ENCODE assay signal across 11 cellular contexts in genomic region chr11:14288189-14288935, GRCh38.
DNase-seq lines count a peak whose midpoint lies in the region; ATAC-seq, FAIRE-seq and TF ChIP-seq lines count a peak whose summit lies in the region.
"Had no signal": no experiment of that assay in that cellular context is flagged by ENCODE, and none has a peak within 500 bp of the region (broad histone marks: within the 10 kb centered on the region; RNA-seq: fewer than 3 reads in every experiment).

No MANE protein-coding gene starts in this region.

- no peak overlapping the region for H3K4me3 ChIP-seq in BE2C (ENCODE audit: low read depth, low read length)

- H3K27me3 Mint-ChIP-seq in activated T-cell treated with anti-CD3 and anti-CD28 coated beads, Interleukin-2, amount 50 U/mL, for 4 hours (ENCODE audit: low read depth): no peaks in the 10 kb centered on the region
- H3K27me3 Mint-ChIP-seq in stimulated activated naive B cell treated with anti-CD40 and anti-IgM and Interleukin-4, amounts not matched to agents 10 μg/mL and 1 μg/mL and 100 μg/mL, for 72 hours: no peaks in the 10 kb centered on the region
- H3K27me3 Mint-ChIP-seq: CD4-positive, alpha-beta T cell had no signal

- TF ChIP-seq CTCF in VCaP (conservative IDR thresholded peaks at IDR 0.05): no peak
- no peak for TF ChIP-seq CTCF in BE2C (IDR thresholded peaks at IDR 0.05; ENCODE audit: low read depth, low read length)

- H3K27me3 ChIP-seq in BE2C: no peaks in the 10 kb centered on the region

- peak overlapping the region; percentile 68 for H3K27ac Mint-ChIP-seq in stimulated activated naive B cell treated with anti-CD40 and anti-IgM and Interleukin-4, amounts not matched to agents 10 μg/mL and 1 μg/mL and 100 μg/mL, for 72 hours
- H3K27ac Mint-ChIP-seq: CD4-positive, alpha-beta T cell had no signal

- ATAC-seq in activated T-cell treated with anti-CD3 and anti-CD28 coated beads, Interleukin-2, amount 50 U/mL, for 4 hours: peak in 1 of 2 donors; percentile 25
- peak; percentile 48 to 72 for ATAC-seq in stimulated activated naive B cell treated with anti-CD40 and anti-IgM and Interleukin-4, amounts not matched to agents 10 μg/mL and 1 μg/mL and 100 μg/mL, for 72 hours (replicated peaks)

- peaks cover 13% of the 10 kb centered on the region for H3K4me1 Mint-ChIP-seq in activated T-cell treated with anti-CD3 and anti-CD28 coated beads, Interleukin-2, amount 50 U/mL, for 4 hours (ENCODE audit: low read depth)
- H3K4me1 Mint-ChIP-seq in stimulated activated naive B cell treated with anti-CD40 and anti-IgM and Interleukin-4, amounts not matched to agents 10 μg/mL and 1 μg/mL and 100 μg/mL, for 72 hours: peaks cover 19 to 30% of the 10 kb centered on the region in 2 donors

- peaks cover 37% of the 10 kb centered on the region for H3K36me3 Mint-ChIP-seq in activated T-cell treated with anti-CD3 and anti-CD28 coated beads, Interleukin-2, amount 50 U/mL, for 4 hours (ENCODE audit: insufficient read depth)
- peaks cover 28 to 47% of the 10 kb centered on the region in 2 donors for H3K36me3 Mint-ChIP-seq in stimulated activated naive B cell treated with anti-CD40 and anti-IgM and Interleukin-4, amounts not matched to agents 10 μg/mL and 1 μg/mL and 100 μg/mL, for 72 hours

- H3K27ac ChIP-seq in VCaP: peak overlapping the region; percentile 55

- no peaks in the 10 kb centered on the region for H3K4me1 ChIP-seq in BE2C

- H3K9me3 Mint-ChIP-seq in activated T-cell treated with anti-CD3 and anti-CD28 coated beads, Interleukin-2, amount 50 U/mL, for 4 hours: no peaks in the 10 kb centered on the region
- H3K9me3 Mint-ChIP-seq in stimulated activated naive B cell treated with anti-CD40 and anti-IgM and Interleukin-4, amounts not matched to agents 10 μg/mL and 1 μg/mL and 100 μg/mL, for 72 hours: no peaks in the 10 kb centered on the region
- H3K9me3 Mint-ChIP-seq: CD4-positive, alpha-beta T cell had no signal

- H3K4me3 Mint-ChIP-seq in activated T-cell treated with anti-CD3 and anti-CD28 coated beads, Interleukin-2, amount 50 U/mL, for 4 hours: peak overlapping the region; percentile 22
- H3K4me3 Mint-ChIP-seq in stimulated activated naive B cell treated with anti-CD40 and anti-IgM and Interleukin-4, amounts not matched to agents 10 μg/mL and 1 μg/mL and 100 μg/mL, for 72 hours: peak overlapping the region in 1 of 2 donors; percentile 21
- H3K4me3 Mint-ChIP-seq: CD4-positive, alpha-beta T cell had no signal

- no peak for DNase-seq in activated T-cell treated with anti-CD3 and anti-CD28 coated beads, Interleukin-2, amount 50 U/mL, for 4 hours
- DNase-seq in activated T-cell treated with anti-CD3 and anti-CD28 coated beads for 4 hours (no peak), fibroblast of peridontal ligament (ENCODE audit: extremely low read depth) (peak; percentile 90), BE2C (no peak), HTR-8/SVneo (ENCODE audit: insufficient read length, low spot score) (no peak)
- DNase-seq in stimulated activated naive B cell treated with anti-CD40 and anti-IgM and Interleukin-4, amounts not matched to agents 10 μg/mL and 1 μg/mL and 100 μg/mL, for 72 hours: no peak
- DNase-seq in stimulated activated CD4-positive, alpha-beta T cell treated with anti-CD3 and anti-CD28 coated beads, Interleukin-2, amount 100 ng/mL, for 24 hours: no peak
- DNase-seq: activated gamma-delta T cell treated with Interleukin-2 at 50 U/mL for 16 hours; CD4-positive, alpha-beta T cell; NCI-H1105 had no signal

- FAIRE-seq in HTR-8/SVneo (lab: Jason Lieb, UNC): no peak

- H3K9me3 ChIP-seq in BE2C: no peaks in the 10 kb centered on the region

- no peaks in the 10 kb centered on the region for H3K36me3 ChIP-seq in BE2C
